Comparison of ENCODE assay signal across 26 cellular contexts in the genomic region with DNA sequence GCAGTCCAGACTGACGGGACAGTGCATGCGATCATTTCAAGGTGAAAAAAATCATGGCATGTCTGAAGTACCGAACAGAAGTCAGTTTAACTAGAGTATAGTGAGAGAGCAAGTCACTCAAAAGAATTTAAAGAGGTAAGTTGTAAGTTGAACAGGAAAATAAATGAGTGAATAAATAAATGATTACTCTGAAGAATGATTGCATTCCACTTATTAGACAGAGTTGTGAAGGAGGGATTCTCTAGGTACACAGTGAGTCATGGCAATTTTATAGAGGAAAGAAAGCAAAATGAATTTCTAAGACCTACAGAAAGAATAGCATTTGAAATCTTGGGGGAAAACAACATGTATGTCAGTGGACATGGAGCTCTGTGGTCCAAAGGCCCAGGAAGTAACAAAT. TPM values are rescaled to one million over a fixed set of nuclear protein-coding genes. Genes with fewer than 3 reads are reported as not detected.
DNase-seq lines count a peak whose midpoint lies in the region; ATAC-seq, FAIRE-seq and TF ChIP-seq lines count a peak whose summit lies in the region.
"Had no signal": no experiment of that assay in that cellular context is flagged by ENCODE, and none has a peak within 500 bp of the region (broad histone marks: within the 10 kb centered on the region; RNA-seq: fewer than 3 reads in every experiment).

No MANE protein-coding gene starts in this region.

- TF ChIP-seq EP300 in A549 (IDR thresholded peaks at IDR 0.05), result no peak

- CTCF ChIA-PET in A549 (lab: Yijun Ruan, JAX), result no interaction called here

- no peak for FAIRE-seq in A549 (lab: Jason Lieb, UNC)
- FAIRE-seq in astrocyte (lab: Jason Lieb, UNC), result peak; percentile 43
- FAIRE-seq: GM12878, GM12892, GM18507, GM19239 had no signal

- no peaks in the 10 kb centered on the region for H3K36me3 Mint-ChIP-seq in astrocyte (ENCODE audit: low read depth, unreplicated experiment)
- H3K36me3 Mint-ChIP-seq: CD14-positive monocyte; CD4-positive, alpha-beta memory T cell; CD4-positive, CD25-positive, alpha-beta regulatory T cell; CD8-positive, alpha-beta memory T cell had no signal

- DNase-seq in A549 (ENCODE audit: low read depth in 1 of 2, low spot score in 1 of 2) (no peak), M059J (ENCODE audit: low read depth) (peak; percentile 7), astrocyte (ENCODE audit: low read depth) (no peak), AML-193 (lab: John Stamatoyannopoulos, UW) (no peak), adrenal gland (no peak)
- DNase-seq in activated CD4-positive, CD25-positive, alpha-beta regulatory T cell treated with anti-CD3 and anti-CD28 coated beads, Interleukin-2, amount 50 U/mL, for 72 hours, result no peak
- DNase-seq: BE2C; C1 segment of cervical spinal cord; CD4-positive, alpha-beta memory T cell; CD4-positive, CD25-positive, alpha-beta regulatory T cell; CD8-positive, alpha-beta memory T cell; COR-L47; DMS 273 treated with DMSO at 0.1 percent for 48 hours; DMS153; DMS53; DMS79; DND-41; EL; GDM1 had no signal

- no peak for ATAC-seq in A549
- ATAC-seq: GM12878 had no signal

- H3K9me3 ChIP-seq in A549, result 0 out of 3 replicates have a peak, but pooled peaks cover 4% of the 10 kb centered on the region
- H3K9me3 ChIP-seq in astrocyte (ENCODE audit: insufficient read depth, low read depth, low read length), result no peaks in the 10 kb centered on the region
- H3K9me3 ChIP-seq in adrenal gland (replicated peaks in 1 of 3), result no peaks in the 10 kb centered on the region
- H3K9me3 ChIP-seq: BE2C, BLaER1 had no signal

- no peak overlapping the region for H3K27ac Mint-ChIP-seq in astrocyte (ENCODE audit: unreplicated experiment)
- H3K27ac Mint-ChIP-seq: CD14-positive monocyte; CD4-positive, alpha-beta memory T cell; CD4-positive, CD25-positive, alpha-beta regulatory T cell; CD8-positive, alpha-beta memory T cell had no signal

- no peaks in the 10 kb centered on the region for H3K79me2 ChIP-seq in astrocyte (ENCODE audit: insufficient read depth, low read length)

- no peak overlapping the region for H3K27ac ChIP-seq in A549
- H3K27ac ChIP-seq in astrocyte (ENCODE audit: low read depth, low read length), result no peak overlapping the region
- H3K27ac ChIP-seq in adrenal gland, result no peak overlapping the region
- H3K27ac ChIP-seq: 22Rv1, BLaER1 had no signal

- no peak for TF ChIP-seq RAD21 in A549 (conservative IDR thresholded peaks at IDR 0.05 in 1 of 2, IDR thresholded peaks at IDR 0.05 in 1 of 2)

- H3K4me3 Mint-ChIP-seq in astrocyte (ENCODE audit: unreplicated experiment), result no peak overlapping the region
- H3K4me3 Mint-ChIP-seq: CD14-positive monocyte; CD4-positive, alpha-beta memory T cell; CD4-positive, CD25-positive, alpha-beta regulatory T cell; CD8-positive, alpha-beta memory T cell had no signal

- H3K4me1 ChIP-seq in A549 (peaks cover 26% of the 10 kb centered on the region), astrocyte (ENCODE audit: insufficient read depth, low read length) (peaks cover 9% of the 10 kb centered on the region), adrenal gland (replicated peaks in 1 of 2) (no peaks in the 10 kb centered on the region)
- H3K4me1 ChIP-seq: BE2C, BLaER1 had no signal

- intact Hi-C loops in adrenal gland (cut with DNase I), result no loop called here

- POLR2A ChIA-PET in A549 (lab: Yijun Ruan, JAX), result no interaction called here

- no peaks in the 10 kb centered on the region for H4K20me1 ChIP-seq in astrocyte (ENCODE audit: insufficient read depth, low read length)
- H4K20me1 ChIP-seq: BLaER1 had no signal

- H3K9ac ChIP-seq in astrocyte (ENCODE audit: low read length), result no peak overlapping the region
- H3K9ac ChIP-seq: BLaER1 had no signal

- H2AFZ ChIP-seq in astrocyte (ENCODE audit: low read depth, low read length), result no peak overlapping the region

- H3K4me3 ChIP-seq in A549 (no peak overlapping the region), astrocyte (ENCODE audit: insufficient read depth, low read depth, low read length) (no peak overlapping the region), adrenal gland (no peak overlapping the region)
- H3K4me3 ChIP-seq: BLaER1, GM12878 had no signal

- no peak for TF ChIP-seq CTCF in A549 (IDR thresholded peaks at IDR 0.05)
- no peak for TF ChIP-seq CTCF in astrocyte (IDR thresholded peaks at IDR 0.05; ENCODE audit: insufficient read depth, low read depth, low read length)
- no peak for TF ChIP-seq CTCF in adrenal gland (IDR thresholded peaks at IDR 0.05)

- H3K4me2 ChIP-seq in A549 (peak overlapping the region; percentile 15; the same call in 1 of the 3 replicates), astrocyte (ENCODE audit: low read length) (no peak overlapping the region)
- H3K4me2 ChIP-seq: BLaER1 had no signal

- no peaks in the 10 kb centered on the region for H3K27me3 Mint-ChIP-seq in astrocyte (ENCODE audit: low read depth, unreplicated experiment)
- H3K27me3 Mint-ChIP-seq: CD4-positive, alpha-beta memory T cell; CD4-positive, CD25-positive, alpha-beta regulatory T cell; CD8-positive, alpha-beta memory T cell had no signal

- 81% methylated on average over 3 of the region's 3 CpGs for WGBS in A549 (ENCODE audit: missing lambda C conversion rate)
- 76 to 84% (median 82%) methylated on average over 3 of the region's 3 CpGs for WGBS in adrenal gland, 4 donors

- H3K27me3 ChIP-seq in astrocyte (ENCODE audit: insufficient read depth, low read length) (no peaks in the 10 kb centered on the region), adrenal gland (no peaks in the 10 kb centered on the region)
- H3K27me3 ChIP-seq: BE2C, BLaER1 had no signal

- peaks cover 5% of the 10 kb centered on the region for H3K4me1 Mint-ChIP-seq in astrocyte (ENCODE audit: low read depth, unreplicated experiment)
- H3K4me1 Mint-ChIP-seq: CD14-positive monocyte; CD4-positive, alpha-beta memory T cell; CD4-positive, CD25-positive, alpha-beta regulatory T cell; CD8-positive, alpha-beta memory T cell had no signal

- TF ChIP-seq POLR2A in A549 (IDR thresholded peaks at IDR 0.05; ENCODE audit: low read length) (no peak), adrenal gland (IDR thresholded peaks at IDR 0.05) (no peak)

- no peaks in the 10 kb centered on the region for H3K9me3 Mint-ChIP-seq in astrocyte (ENCODE audit: unreplicated experiment)

- H3K36me3 ChIP-seq in astrocyte (ENCODE audit: insufficient read depth, low read length) (no peaks in the 10 kb centered on the region), adrenal gland (replicated peaks in 1 of 2) (no peaks in the 10 kb centered on the region)
- H3K36me3 ChIP-seq: BE2C, BLaER1 had no signal

TF ChIP-seq in A549, 52 proteins besides CTCF, POLR2A, EP300 and RAD21:
- TF ChIP-seq CHD4 (IDR thresholded peaks at IDR 0.05; ENCODE audit: borderline replicate concordance) (no peak), NPAS2 (CRISPR knock-in tag; IDR thresholded peaks at IDR 0.05; ENCODE audit: borderline replicate concordance) (no peak), KDM5A (IDR thresholded peaks at IDR 0.05) (no peak), CBX2 (IDR thresholded peaks at IDR 0.05; ENCODE audit: borderline replicate concordance, low read depth) (no peak), ZC3H11A (IDR thresholded peaks at IDR 0.05) (no peak), PHF8 (IDR thresholded peaks at IDR 0.05; ENCODE audit: borderline replicate concordance, low read depth) (no peak), HEYL (CRISPR knock-in tag; IDR thresholded peaks at IDR 0.05) (no peak), CBX8 (IDR thresholded peaks at IDR 0.05) (no peak), HOXB5 (CRISPR knock-in tag; IDR thresholded peaks at IDR 0.05) (no peak), BHLHE40 (IDR thresholded peaks at IDR 0.05; ENCODE audit: low read depth, low read length) (no peak), HOXA7 (CRISPR knock-in tag; IDR thresholded peaks at IDR 0.05) (no peak), POLR2AphosphoS2 (conservative IDR thresholded peaks at IDR 0.05; ENCODE audit: low read length) (no peak)
- TF ChIP-seq, protein P1, sequence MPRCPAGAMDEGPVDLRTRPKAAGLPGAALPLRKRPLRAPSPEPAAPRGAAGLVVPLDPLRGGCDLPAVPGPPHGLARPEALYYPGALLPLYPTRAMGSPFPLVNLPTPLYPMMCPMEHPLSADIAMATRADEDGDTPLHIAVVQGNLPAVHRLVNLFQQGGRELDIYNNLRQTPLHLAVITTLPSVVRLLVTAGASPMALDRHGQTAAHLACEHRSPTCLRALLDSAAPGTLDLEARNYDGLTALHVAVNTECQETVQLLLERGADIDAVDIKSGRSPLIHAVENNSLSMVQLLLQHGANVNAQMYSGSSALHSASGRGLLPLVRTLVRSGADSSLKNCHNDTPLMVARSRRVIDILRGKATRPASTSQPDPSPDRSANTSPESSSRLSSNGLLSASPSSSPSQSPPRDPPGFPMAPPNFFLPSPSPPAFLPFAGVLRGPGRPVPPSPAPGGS (IDR thresholded peaks at IDR 0.05), result no peak
- TF ChIP-seq, protein P2, sequence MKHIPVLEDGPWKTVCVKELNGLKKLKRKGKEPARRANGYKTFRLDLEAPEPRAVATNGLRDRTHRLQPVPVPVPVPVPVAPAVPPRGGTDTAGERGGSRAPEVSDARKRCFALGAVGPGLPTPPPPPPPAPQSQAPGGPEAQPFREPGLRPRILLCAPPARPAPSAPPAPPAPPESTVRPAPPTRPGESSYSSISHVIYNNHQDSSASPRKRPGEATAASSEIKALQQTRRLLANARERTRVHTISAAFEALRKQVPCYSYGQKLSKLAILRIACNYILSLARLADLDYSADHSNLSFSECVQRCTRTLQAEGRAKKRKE (CRISPR knock-in tag; IDR thresholded peaks at IDR 0.05; ENCODE audit: low read depth), result no peak

RNA-seq across cellular contexts. Expression of a gene that starts 37.1 kb away (rescaled TPM):
- polyA plus RNA-seq in A549 (2011; rRNA removed) (125 and 161 TPM in 2 replicates), A549 (2017; fragmentation: RNase III; extraction: RNeasy Plus Mini Kit Qiagen cat#74134 plus additional on column Dnase treatment) (52.0 to 53.9 TPM (median 52.4 TPM) in 3 replicates), adrenal gland (under 1 TPM in 2 of 3 donors, not detected in 1; 0.03 to 0.07 TPM)
- polyA plus RNA-seq in A549 (2012; cell fraction: cytosol; rRNA removed), result 16.0 and 18.3 TPM in 2 replicates
- 15.2 and 26.8 TPM in 2 replicates for polyA plus RNA-seq in A549 (2012; cell fraction: nucleus; rRNA removed)
- 201 and 266 TPM in 2 replicates for polyA minus RNA-seq in A549 (2011; rRNA and poly(A)+ RNA removed)
- 7.8 and 9.2 TPM in 2 replicates for total RNA-seq in M059J (2014; rRNA removed; shearing (Covaris generic))
- total RNA-seq in astrocyte (33.1 and 33.8 TPM in 2 replicates), adrenal gland (under 1 TPM; 0.03 to 0.35 (median 0.15) TPM)
- polyA plus RNA-seq: CD4-positive, alpha-beta memory T cell; CD8-positive, alpha-beta memory T cell had no signal
